In the genomic region with DNA sequence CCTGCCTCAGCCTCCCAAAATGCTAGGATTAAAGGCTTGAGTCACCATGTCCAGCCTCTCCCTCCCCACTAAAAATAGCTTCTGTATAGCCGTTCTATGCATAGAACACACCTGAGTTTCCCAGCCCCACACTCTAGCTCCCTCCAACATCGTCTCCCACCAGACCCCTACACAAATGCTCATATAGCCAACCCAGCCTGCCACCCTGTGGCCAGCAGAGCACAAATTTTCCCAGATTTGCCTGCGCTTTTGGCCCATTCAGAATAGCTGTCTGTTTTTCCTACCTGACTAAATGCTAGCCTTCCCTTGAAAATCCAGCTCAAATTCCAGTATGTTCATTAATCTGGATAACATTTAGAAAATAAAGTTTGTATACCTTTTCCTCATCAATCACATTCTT, we compare ENCODE assay signal across 10 cellular contexts. TPM values are rescaled to one million over a fixed set of nuclear protein-coding genes. Genes with fewer than 3 reads are reported as not detected.
DNase-seq lines count a peak whose midpoint lies in the region; ATAC-seq and TF ChIP-seq lines count a peak whose summit lies in the region.
"Had no signal": no experiment of that assay in that cellular context is flagged by ENCODE, and none has a peak within 500 bp of the region (broad histone marks: within the 10 kb centered on the region; RNA-seq: fewer than 3 reads in every experiment).

No MANE protein-coding gene starts in this region.

- H2BK12ac ChIP-seq in H9 (ENCODE audit: insufficient read length, low read depth, low read length) = no peak overlapping the region

- H2AK5ac ChIP-seq in H9 (ENCODE audit: insufficient read length, low read length) = no peak overlapping the region

- no peak overlapping the region for H2AFZ ChIP-seq in H9 (ENCODE audit: low read length)

- H3K27ac ChIP-seq in H9 (ENCODE audit: insufficient read length, low read depth, low read length) = no peak overlapping the region

- H4K91ac ChIP-seq in H9 (ENCODE audit: insufficient read length, low read depth, low read length) = no peak overlapping the region

- H2BK120ac ChIP-seq in H9 (ENCODE audit: low read depth, low read length, poor library complexity, severe bottlenecking) = no peak overlapping the region

- no peak overlapping the region for H3K23ac ChIP-seq in H9 (ENCODE audit: insufficient read length, low read depth, low read length)

- H3K4ac ChIP-seq in H9 (ENCODE audit: low read depth, low read length) = no peak overlapping the region

- peaks cover 85% of the 10 kb centered on the region for H3K36me3 Mint-ChIP-seq in activated CD4-positive, alpha-beta T cell treated with anti-CD3 and anti-CD28 coated beads, Interleukin-2, amount 10 ng/mL, durations not matched to agents 7 days and 5 days (ENCODE audit: low read depth)
- H3K36me3 Mint-ChIP-seq in H9 (ENCODE audit: insufficient read depth in 1 of 3, low read depth in 3 of 3) = peaks cover 0 to 3% (median 2%) of the 10 kb centered on the region in 3 experiments; a peak in 5 of 7 replicates
- H3K36me3 Mint-ChIP-seq in activated naive CD8-positive, alpha-beta T cell treated with anti-CD3 and anti-CD28 coated beads, Interleukin-2, amount 50 U/mL, for 24 hours (ENCODE audit: low read depth) = peaks cover 26% of the 10 kb centered on the region
- H3K36me3 Mint-ChIP-seq in natural killer cell = peaks cover 2% of the 10 kb centered on the region

- H3K4me2 ChIP-seq in H9 (ENCODE audit: insufficient read depth, insufficient read length, low read length) = no peak overlapping the region

- no peak overlapping the region for H4K8ac ChIP-seq in H9 (replicated peaks; ENCODE audit: insufficient read length, low read depth, low read length)

- H3K9ac ChIP-seq in H9 (ENCODE audit: extremely low read depth, insufficient read length, low read length) = no peak overlapping the region

- H3K14ac ChIP-seq in H9 (ENCODE audit: insufficient read depth, low read length) = no peak overlapping the region

- H3K4me1 ChIP-seq in H9 (ENCODE audit: insufficient read depth, low read length) = peaks cover 5% of the 10 kb centered on the region; the same call in 1 of the 2 replicates

- H3K4me3 Mint-ChIP-seq in activated CD4-positive, alpha-beta T cell treated with anti-CD3 and anti-CD28 coated beads, Interleukin-2, amount 10 ng/mL, durations not matched to agents 7 days and 5 days = no peak overlapping the region
- H3K4me3 Mint-ChIP-seq in H9 (0 out of 5 replicates have a peak overlapping the region, but pooled peaks of 1 of the 2 experiments have one; percentile 8), natural killer cell (no peak overlapping the region)
- no peak overlapping the region for H3K4me3 Mint-ChIP-seq in activated naive CD8-positive, alpha-beta T cell treated with anti-CD3 and anti-CD28 coated beads, Interleukin-2, amount 50 U/mL, for 24 hours

- no CpG with 5 or more reads among the region's 3 CpGs for WGBS in H9 (ENCODE audit: extremely low coverage, insufficient read length, low lambda C conversion rate)

- peaks cover 92% of the 10 kb centered on the region for H3K4me1 Mint-ChIP-seq in activated CD4-positive, alpha-beta T cell treated with anti-CD3 and anti-CD28 coated beads, Interleukin-2, amount 10 ng/mL, durations not matched to agents 7 days and 5 days
- H3K4me1 Mint-ChIP-seq in H9 (peaks cover 31 to 35% of the 10 kb centered on the region in 2 experiments), natural killer cell (peaks cover 26 to 41% of the 10 kb centered on the region in 2 donors)
- peaks cover 90% of the 10 kb centered on the region for H3K4me1 Mint-ChIP-seq in activated naive CD8-positive, alpha-beta T cell treated with anti-CD3 and anti-CD28 coated beads, Interleukin-2, amount 50 U/mL, for 24 hours

- TF ChIP-seq CTCF in H9 (conservative IDR thresholded peaks at IDR 0.05) = peak; percentile 68
- TF ChIP-seq CTCF in natural killer cell (IDR thresholded peaks at IDR 0.05) = no peak

- H3K18ac ChIP-seq in H9 (ENCODE audit: insufficient read length, low read depth, low read length) = no peak overlapping the region

- peaks cover 12% of the 10 kb centered on the region; the same call in 1 of the 2 replicates for H3K27me3 ChIP-seq in H9 (ENCODE audit: insufficient read depth, low read length)

- no peak overlapping the region for H3K56ac ChIP-seq in H9 (ENCODE audit: insufficient read length, low read depth, low read length)

- POLR2A ChIA-PET in activated CD4-positive, alpha-beta T cell treated with anti-CD3 and anti-CD28 coated beads, Interleukin-2, amount 10 ng/mL, durations not matched to agents 7 days and 5 days (lab: Charles Lee) = interaction anchor here (0.7 kb wide), 1 partner anchor 23 kb away, joined by 4 read pairs; the partner anchor contains the start of gene TRABD2A

- H3K23me2 ChIP-seq in H9 (ENCODE audit: insufficient read length, low read depth, low read length, poor library complexity, severe bottlenecking) = no peaks in the 10 kb centered on the region

- no peaks in the 10 kb centered on the region for H3K79me2 ChIP-seq in H9 (ENCODE audit: insufficient read depth, low read length)

- H3K79me1 ChIP-seq in H9 (ENCODE audit: insufficient read depth, low read depth, low read length, poor library complexity, severe bottlenecking) = no peaks in the 10 kb centered on the region

- H3K9me3 ChIP-seq in H9 (ENCODE audit: control insufficient read depth, low read depth, low read length) = no peaks in the 10 kb centered on the region

- H3K27ac Mint-ChIP-seq in activated CD4-positive, alpha-beta T cell treated with anti-CD3 and anti-CD28 coated beads, Interleukin-2, amount 10 ng/mL, durations not matched to agents 7 days and 5 days = peak overlapping the region; percentile 93
- H3K27ac Mint-ChIP-seq in H9 (no peak overlapping the region), natural killer cell (peak overlapping the region; percentile 27 to 82)
- peak overlapping the region; percentile 32 for H3K27ac Mint-ChIP-seq in activated naive CD8-positive, alpha-beta T cell treated with anti-CD3 and anti-CD28 coated beads, Interleukin-2, amount 50 U/mL, for 24 hours

- H3T11ph ChIP-seq in H9 (ENCODE audit: low read length) = no peak overlapping the region

- no peaks in the 10 kb centered on the region for H4K20me1 ChIP-seq in H9 (ENCODE audit: control insufficient read depth, insufficient read depth, insufficient read length)

- intact Hi-C loops in natural killer cell (cut with micrococcal nuclease) = no loop called here

- peaks cover 28% of the 10 kb centered on the region for H3K9me3 Mint-ChIP-seq in activated CD4-positive, alpha-beta T cell treated with anti-CD3 and anti-CD28 coated beads, Interleukin-2, amount 10 ng/mL, durations not matched to agents 7 days and 5 days
- H3K9me3 Mint-ChIP-seq in H9 = peaks cover 6% of the 10 kb centered on the region in 2 experiments
- peaks cover 3% of the 10 kb centered on the region for H3K9me3 Mint-ChIP-seq in activated naive CD8-positive, alpha-beta T cell treated with anti-CD3 and anti-CD28 coated beads, Interleukin-2, amount 50 U/mL, for 24 hours
- no peaks in the 10 kb centered on the region for H3K9me3 Mint-ChIP-seq in natural killer cell

- H4K5ac ChIP-seq in H9 (ENCODE audit: insufficient read length, low read depth, low read length) = no peak overlapping the region

- CTCF ChIA-PET in activated CD4-positive, alpha-beta T cell treated with anti-CD3 and anti-CD28 coated beads, Interleukin-2, amount 10 ng/mL, durations not matched to agents 7 days and 5 days (lab: Charles Lee) = interaction anchor here (0.7 to 2.9 kb wide), 9 partner anchors 9 to 117 kb away, joined by 3 to 9 read pairs (median 4); no protein-coding TSS in a partner anchor

- no peaks in the 10 kb centered on the region for H3K27me3 Mint-ChIP-seq in activated CD4-positive, alpha-beta T cell treated with anti-CD3 and anti-CD28 coated beads, Interleukin-2, amount 10 ng/mL, durations not matched to agents 7 days and 5 days
- peaks cover 89% of the 10 kb centered on the region for H3K27me3 Mint-ChIP-seq in H9 (ENCODE audit: low read depth)
- H3K27me3 Mint-ChIP-seq in activated naive CD8-positive, alpha-beta T cell treated with anti-CD3 and anti-CD28 coated beads, Interleukin-2, amount 50 U/mL, for 24 hours = no peaks in the 10 kb centered on the region
- no peaks in the 10 kb centered on the region for H3K27me3 Mint-ChIP-seq in natural killer cell (ENCODE audit: low read depth in 2 of 2)

- no peak overlapping the region for H2BK20ac ChIP-seq in H9 (ENCODE audit: low read depth, low read length, poor library complexity, severe bottlenecking)

- no peak for DNase-seq in activated CD4-positive, alpha-beta T cell treated with anti-CD3 and anti-CD28 coated beads, Interleukin-2, amount 10 ng/mL, durations not matched to agents 7 days and 5 days
- no peak for DNase-seq in activated CD4-positive, alpha-beta T cell treated with anti-CD3 and anti-CD28 coated beads, Interleukin-2, amount 50 U/mL, for 1 hour
- DNase-seq in H9 (no peak), natural killer cell (no peak), NCI-H2081 (lab: John Stamatoyannopoulos, UW) (no peak), midbrain (lab: John Stamatoyannopoulos, UW) (no peak)
- no peak for DNase-seq in activated naive CD8-positive, alpha-beta T cell treated with anti-CD3 and anti-CD28 coated beads, Interleukin-2, amount 50 U/mL, for 24 hours
- DNase-seq: C1 segment of cervical spinal cord, Kasumi-1 had no signal

- no peak for ATAC-seq in activated naive CD8-positive, alpha-beta T cell treated with anti-CD3 and anti-CD28 coated beads, Interleukin-2, amount 50 U/mL, for 24 hours
- ATAC-seq in natural killer cell = no peak
- ATAC-seq in HG03280 (IDR thresholded peaks at IDR 0.05; ENCODE audit: unreplicated experiment) = no peak

- H2BK5ac ChIP-seq in H9 (ENCODE audit: insufficient read length, low read length) = no peak overlapping the region

- no peak overlapping the region for H2BK15ac ChIP-seq in H9 (ENCODE audit: low read depth, low read length)

RNA-seq across cellular contexts. Expression of gene TRABD2A, which starts 22.8 kb away (rescaled TPM):
- 10 to 100 TPM; 70.2 to 74.6 TPM for total RNA-seq in activated CD4-positive, alpha-beta T cell treated with anti-CD3 and anti-CD28 coated beads, Interleukin-2, amount 10 ng/mL, durations not matched to agents 7 days and 5 days
- total RNA-seq in H9 (2021) = 1.4 and 1.7 TPM in 2 replicates
- total RNA-seq in natural killer cell = 1 to 10 TPM; 1.4 to 6.3 (median 6.3) TPM

RNA-seq across cellular contexts. Expression of gene TMSB10, which starts 47.3 kb away (rescaled TPM):
- total RNA-seq in activated CD4-positive, alpha-beta T cell treated with anti-CD3 and anti-CD28 coated beads, Interleukin-2, amount 10 ng/mL, durations not matched to agents 7 days and 5 days = 1,000 to 10,000 TPM; 5,491 to 5,845 TPM
- 755 and 770 TPM in 2 replicates for total RNA-seq in H9 (2021)
- 1,000 to 10,000 TPM; 1,247 to 1,683 (median 1,557) TPM for total RNA-seq in natural killer cell

Comparison
In these comparisons a context has a peak if more than half of its experiments do, and no peak if none do; other contexts are left out.
1. H3K27ac Mint-ChIP-seq: peak in activated CD4-positive, alpha-beta T cell treated with anti-CD3 and anti-CD28 coated beads, Interleukin-2, amount 10 ng/mL, durations not matched to agents 7 days and 5 days (single experiment), activated naive CD8-positive, alpha-beta T cell treated with anti-CD3 and anti-CD28 coated beads, Interleukin-2, amount 50 U/mL, for 24 hours (single experiment) and natural killer cell (2 of 2); none in H9 (0 of 3).
2. RNA of gene TRABD2A, which starts 22.8 kb away (total RNA-seq): 70.2 to 74.6 TPM in activated CD4-positive, alpha-beta T cell treated with anti-CD3 and anti-CD28 coated beads, Interleukin-2, amount 10 ng/mL, durations not matched to agents 7 days and 5 days; 1.4 to 6.3 TPM in natural killer cell and 1.4 to 1.7 TPM in H9; every median in the first group is over 4 times any median in the second.